In the genomic region with DNA sequence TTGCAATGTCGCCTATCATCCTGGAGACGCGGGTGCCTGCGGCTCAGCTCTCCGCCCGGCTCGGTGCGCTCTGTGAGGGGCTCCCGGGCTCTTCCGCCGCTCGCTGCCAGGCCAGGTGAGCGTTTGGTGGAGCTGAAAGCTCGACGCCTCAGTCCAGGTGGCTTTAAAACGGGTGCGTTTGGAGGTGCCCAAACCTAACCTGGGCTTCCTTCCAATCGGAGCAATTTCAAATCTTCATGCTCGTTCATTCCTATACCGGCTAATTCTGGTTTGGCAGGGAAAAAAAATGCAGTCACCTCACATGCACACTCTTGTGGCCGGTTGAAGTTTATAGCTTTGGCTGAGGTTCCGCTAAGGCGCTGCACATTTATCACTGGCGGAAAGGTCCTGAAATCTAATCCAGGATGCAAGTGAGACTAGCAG, we compare ENCODE assay signal across 8 cellular contexts. TPM values are rescaled to one million over a fixed set of nuclear protein-coding genes. Genes with fewer than 3 reads are reported as not detected.
A peak's percentile ranks its signal among the peaks of the same experiment; 100 is the strongest.
DNase-seq lines count a peak whose midpoint lies in the region; ATAC-seq and TF ChIP-seq lines count a peak whose summit lies in the region.

A gene with protein sequence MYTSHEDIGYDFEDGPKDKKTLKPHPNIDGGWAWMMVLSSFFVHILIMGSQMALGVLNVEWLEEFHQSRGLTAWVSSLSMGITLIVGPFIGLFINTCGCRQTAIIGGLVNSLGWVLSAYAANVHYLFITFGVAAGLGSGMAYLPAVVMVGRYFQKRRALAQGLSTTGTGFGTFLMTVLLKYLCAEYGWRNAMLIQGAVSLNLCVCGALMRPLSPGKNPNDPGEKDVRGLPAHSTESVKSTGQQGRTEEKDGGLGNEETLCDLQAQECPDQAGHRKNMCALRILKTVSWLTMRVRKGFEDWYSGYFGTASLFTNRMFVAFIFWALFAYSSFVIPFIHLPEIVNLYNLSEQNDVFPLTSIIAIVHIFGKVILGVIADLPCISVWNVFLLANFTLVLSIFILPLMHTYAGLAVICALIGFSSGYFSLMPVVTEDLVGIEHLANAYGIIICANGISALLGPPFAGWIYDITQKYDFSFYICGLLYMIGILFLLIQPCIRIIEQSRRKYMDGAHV (minus strand): TSS at position 267 of the 423 bp plus-strand sequence. CDS start 9,572 bp downstream, outside the sequence.

- peaks cover 5% of the 10 kb centered on the region for H3K27me3 Mint-ChIP-seq in activated naive CD8-positive, alpha-beta T cell

- H3K4me3 Mint-ChIP-seq in activated naive CD8-positive, alpha-beta T cell = peak within 1 kb of the TSS; percentile 92

- H3K36me3 Mint-ChIP-seq in activated naive CD8-positive, alpha-beta T cell = no peaks in the 10 kb centered on the region

- no peaks in the 10 kb centered on the region for H3K9me3 Mint-ChIP-seq in activated naive CD8-positive, alpha-beta T cell (ENCODE audit: low read depth)

- DNase-seq in DMS53 (lab: John Stamatoyannopoulos, UW) (peak; percentile 73), DMS53 treated with DMSO at 0.1 percent for 48 hours (lab: John Stamatoyannopoulos, UW; ENCODE audit: unreplicated experiment) (no peak), NCI-H526 treated with DMSO at 0.1 percent for 48 hours (lab: John Stamatoyannopoulos, UW) (peak; percentile 14), Right ventricle myocardium superior (no peak), omental fat pad (ENCODE audit: low spot score) (no peak)

- intact Hi-C loops in Right ventricle myocardium superior (cut with DNase I) = loop anchor here (2.0 to 5.0 kb wide), 2 partner anchors 64 to 94 kb away; no protein-coding TSS in a partner anchor

- H3K27ac Mint-ChIP-seq in activated naive CD8-positive, alpha-beta T cell = no peak within 1 kb of the TSS

- peaks cover 13% of the 10 kb centered on the region for H3K4me1 Mint-ChIP-seq in activated naive CD8-positive, alpha-beta T cell (ENCODE audit: low read depth)

- no peak for TF ChIP-seq CTCF in omental fat pad (IDR thresholded peaks at IDR 0.05)

- peak; percentile 26 for ATAC-seq in HG03095 (IDR thresholded peaks at IDR 0.05; ENCODE audit: unreplicated experiment)
- peak; percentile 75 for ATAC-seq in Right ventricle myocardium superior (ENCODE audit: poor library complexity)
- peak; percentile 41 for ATAC-seq in omental fat pad (ENCODE audit: low FRiP score)
- ATAC-seq in HG02870 (IDR thresholded peaks at IDR 0.05; ENCODE audit: unreplicated experiment) = no peak

RNA-seq across cellular contexts. Expression of the gene that starts here (rescaled TPM):
- total RNA-seq in Right ventricle myocardium superior (3.0 TPM), omental fat pad (1 to 10 TPM; 1.3 to 5.5 (median 3.2) TPM)

Comparison
In these comparisons a context has a peak if more than half of its experiments do, and no peak if none do; other contexts are left out.
1. DNase-seq: peak in DMS53 (single experiment) and NCI-H526 treated with DMSO at 0.1 percent for 48 hours (single experiment); none in DMS53 treated with DMSO at 0.1 percent for 48 hours (single experiment), Right ventricle myocardium superior (single experiment) and omental fat pad (single experiment).